ENCODE assay signal across 19 cellular contexts in genomic region chr20:57964011-57964862, GRCh38.
DNase-seq lines count a peak whose midpoint lies in the region; ATAC-seq, FAIRE-seq and TF ChIP-seq lines count a peak whose summit lies in the region.
"Had no signal": no experiment of that assay in that cellular context is flagged by ENCODE, and none has a peak within 500 bp of the region (broad histone marks: within the 10 kb centered on the region; RNA-seq: fewer than 3 reads in every experiment).

No MANE protein-coding gene starts in this region.

- H3K27ac Mint-ChIP-seq in stimulated activated effector memory CD8-positive, alpha-beta T cell treated with anti-CD3 and anti-CD28 coated beads, Interleukin-12 subunit alpha, Interleukin-12 subunit beta, amount 100 ng/mL, for 72 hours, result no peak overlapping the region
- H3K27ac Mint-ChIP-seq: endodermal cell, IgD-negative memory B cell had no signal

- H3K4me3 ChIP-seq in HepG2 (replicated peaks in 1 of 3; ENCODE audit: insufficient read depth in 1 of 3, low read depth in 2 of 3, low read length in 3 of 3), result no peak overlapping the region
- H3K4me3 ChIP-seq: A549 had no signal

- CTCF ChIA-PET in HepG2 (lab: Yijun Ruan, JAX; ENCODE audit: low intra/inter-chr PET ratio, low total read pairs), result no interaction called here

- TF ChIP-seq EP300 in HepG2 (IDR thresholded peaks at IDR 0.05; ENCODE audit: low read depth in 2 of 2, low read length in 2 of 2) (no peak), HepG2 (CRISPR knock-in tag; IDR thresholded peaks at IDR 0.05; ENCODE audit: borderline replicate concordance) (no peak)

- no peaks in the 10 kb centered on the region for H3K9me3 Mint-ChIP-seq in stimulated activated effector memory CD8-positive, alpha-beta T cell treated with anti-CD3 and anti-CD28 coated beads, Interleukin-12 subunit alpha, Interleukin-12 subunit beta, amount 100 ng/mL, for 72 hours
- H3K9me3 Mint-ChIP-seq: endodermal cell, IgD-negative memory B cell had no signal

- DNase-seq in AG08395 (ENCODE audit: low spot score) (peak; percentile 56), amygdala (lab: John Stamatoyannopoulos, UW) (peak in 39 of 56 donors; percentile 3 to 78 (median 35)), globus pallidus (ENCODE audit: low spot score) (peak; percentile 71), posterior cingulate gyrus (peak in 7 of 10 donors; percentile 12 to 88 (median 37)), HuH-7 (ENCODE audit: low spot score) (no peak), HepG2 (ENCODE audit: low spot score) (no peak)
- no peak for DNase-seq in stimulated activated effector memory CD8-positive, alpha-beta T cell treated with anti-CD3 and anti-CD28 coated beads, Interleukin-12 subunit alpha, Interleukin-12 subunit beta, amount 100 ng/mL, for 72 hours (ENCODE audit: low spot score in 2 of 2)
- DNase-seq: activated effector memory CD4-positive, alpha-beta T cell treated with Interleukin-2 at 50 U/mL for 16 hours; brain microvascular endothelial cell; COR-L47; endodermal cell; glutamatergic neuron; kidney; NCI-H1417 treated with DMSO at 0.1 percent for 48 hours; SK-N-SH had no signal

- no peak for ATAC-seq in stimulated activated effector memory CD8-positive, alpha-beta T cell treated with anti-CD3 and anti-CD28 coated beads, Interleukin-12 subunit alpha, Interleukin-12 subunit beta, amount 100 ng/mL, for 72 hours
- ATAC-seq in HepG2, result no peak
- ATAC-seq in GM19467 (IDR thresholded peaks at IDR 0.05; ENCODE audit: unreplicated experiment), result no peak

- no peaks in the 10 kb centered on the region for H3K4me1 Mint-ChIP-seq in stimulated activated effector memory CD8-positive, alpha-beta T cell treated with anti-CD3 and anti-CD28 coated beads, Interleukin-12 subunit alpha, Interleukin-12 subunit beta, amount 100 ng/mL, for 72 hours
- H3K4me1 Mint-ChIP-seq: endodermal cell, IgD-negative memory B cell had no signal

- no peaks in the 10 kb centered on the region for H3K79me2 ChIP-seq in HepG2 (ENCODE audit: insufficient read depth, low read length)

- in situ Hi-C loops in HepG2 (cut with HindIII; ENCODE audit: extremely low pct_ligation_motif_present, low pct_unique_long_range_greater_than_20kb), result no loop called here

- POLR2A ChIA-PET in HepG2 (lab: Yijun Ruan, JAX), result no interaction called here

- no peaks in the 10 kb centered on the region for H3K36me3 ChIP-seq in HepG2 (replicated peaks in 1 of 2; ENCODE audit: control insufficient read depth in 1 of 2, insufficient read depth in 2 of 2, low read length in 2 of 2)
- H3K36me3 ChIP-seq: brain microvascular endothelial cell had no signal

- no peak overlapping the region for H3K9ac ChIP-seq in HepG2 (ENCODE audit: insufficient read depth, low read depth, low read length)
- H3K9ac ChIP-seq: SK-N-SH had no signal

- no peak overlapping the region for H2AFZ ChIP-seq in HepG2 (ENCODE audit: low read length)

- H3K27me3 ChIP-seq in HepG2 (ENCODE audit: control insufficient read depth in 1 of 2, insufficient read depth in 2 of 2, low read length in 2 of 2), result peaks cover 2 to 50% of the 10 kb centered on the region in 2 experiments; a peak in 3 of 5 replicates
- H3K27me3 ChIP-seq: brain microvascular endothelial cell had no signal

- H3K4me1 ChIP-seq in HepG2 (ENCODE audit: insufficient read depth, low read length), result no peaks in the 10 kb centered on the region
- H3K4me1 ChIP-seq: A549 had no signal

- no peak overlapping the region for H3K4me3 Mint-ChIP-seq in stimulated activated effector memory CD8-positive, alpha-beta T cell treated with anti-CD3 and anti-CD28 coated beads, Interleukin-12 subunit alpha, Interleukin-12 subunit beta, amount 100 ng/mL, for 72 hours
- H3K4me3 Mint-ChIP-seq: endodermal cell, IgD-negative memory B cell had no signal

- WGBS in HepG2 (ENCODE audit: low lambda C conversion rate), result 22% methylated on average over 15 of the region's 15 CpGs

- H4K20me1 ChIP-seq in HepG2 (ENCODE audit: insufficient read depth, low read length), result no peaks in the 10 kb centered on the region

- intact Hi-C loops in posterior cingulate gyrus (cut with DNase I) (loop anchor here (5.0 kb wide), 1 partner anchor 73 kb away; no protein-coding TSS in a partner anchor), HepG2 (cut with micrococcal nuclease; ENCODE audit: unreplicated experiment) (no loop called here)

- TF ChIP-seq CTCF in HepG2 (CRISPR knock-in tag; IDR thresholded peaks at IDR 0.05), result no peak

- TF ChIP-seq POLR2A in HepG2 (IDR thresholded peaks at IDR 0.05; ENCODE audit: insufficient read depth in 1 of 2, low read depth in 2 of 2, low read length in 2 of 2), result no peak

- no peak overlapping the region for H3K4me2 ChIP-seq in HepG2 (ENCODE audit: low read depth, low read length)
- H3K4me2 ChIP-seq: A549, SK-N-SH had no signal

- H3K36me3 Mint-ChIP-seq in stimulated activated effector memory CD8-positive, alpha-beta T cell treated with anti-CD3 and anti-CD28 coated beads, Interleukin-12 subunit alpha, Interleukin-12 subunit beta, amount 100 ng/mL, for 72 hours, result no peaks in the 10 kb centered on the region
- H3K36me3 Mint-ChIP-seq: IgD-negative memory B cell had no signal

- H3K9me3 ChIP-seq in HepG2 (ENCODE audit: low read length), result no peaks in the 10 kb centered on the region
- H3K9me3 ChIP-seq: A549, SK-N-SH had no signal

- no peak for TF ChIP-seq RAD21 in HepG2 (CRISPR knock-in tag; IDR thresholded peaks at IDR 0.05)

- FAIRE-seq in HepG2 (lab: Jason Lieb, UNC), result no peak
- FAIRE-seq: A549, H1, kidney had no signal

- no TSS peak for BruUV-seq in HepG2 (replicated peaks; lab: Mats Ljungman, UMichigan)

- no peak overlapping the region for H3K27ac ChIP-seq in HepG2 (ENCODE audit: extremely low read length, insufficient read depth, low read length)
- H3K27ac ChIP-seq: brain microvascular endothelial cell had no signal

TF ChIP-seq in HepG2, 621 proteins besides CTCF, POLR2A, EP300 and RAD21:
- TF ChIP-seq ZNF850 (CRISPR knock-in tag; conservative IDR thresholded peaks at IDR 0.05), result no peak

Comparison
In these comparisons a context has a peak if more than half of its experiments do, and no peak if none do; other contexts are left out.
1. DNase-seq: peak in AG08395 (single experiment), amygdala (39 of 56), globus pallidus (single experiment) and posterior cingulate gyrus (7 of 10); none in stimulated activated effector memory CD8-positive, alpha-beta T cell treated with anti-CD3 and anti-CD28 coated beads, Interleukin-12 subunit alpha, Interleukin-12 subunit beta, amount 100 ng/mL, for 72 hours (0 of 2), HuH-7 (single experiment) and HepG2 (single experiment).